Comparison of ENCODE assay signal across 9 cellular contexts in the genomic region with DNA sequence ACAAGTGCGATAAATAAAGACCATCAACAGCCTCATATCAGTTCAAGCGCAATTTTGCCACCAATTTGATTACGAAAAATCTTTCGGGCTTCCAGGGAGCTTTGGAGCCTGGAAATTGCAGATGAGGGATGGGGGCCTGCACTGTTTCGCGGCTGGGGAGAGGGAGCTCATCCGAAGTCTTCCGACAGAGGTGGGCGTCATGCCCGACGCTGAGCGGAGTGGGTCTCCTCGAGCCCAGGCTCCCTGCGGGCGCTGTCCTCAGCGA.
DNase-seq lines count a peak whose midpoint lies in the region; ATAC-seq, FAIRE-seq and TF ChIP-seq lines count a peak whose summit lies in the region.
"Had no signal": no experiment of that assay in that cellular context is flagged by ENCODE, and none has a peak within 500 bp of the region (broad histone marks: within the 10 kb centered on the region; RNA-seq: fewer than 3 reads in every experiment).

No MANE protein-coding gene starts in this region.

- H3K36me3 ChIP-seq in BE2C = no peaks in the 10 kb centered on the region
- no peaks in the 10 kb centered on the region for H3K36me3 ChIP-seq in HUES6 (ENCODE audit: control insufficient read depth, insufficient read depth, low read length)
- no peaks in the 10 kb centered on the region for H3K36me3 ChIP-seq in endocrine pancreas (ENCODE audit: control insufficient read depth, insufficient read depth, low read length)
- H3K36me3 ChIP-seq in neural cell (ENCODE audit: insufficient read depth, low read length) = peaks cover 5% of the 10 kb centered on the region
- H3K36me3 ChIP-seq in small intestine (ENCODE audit: control insufficient read depth in 2 of 2, insufficient read depth in 2 of 2, low read length in 2 of 2) = no peaks in the 10 kb centered on the region

- no peak overlapping the region for H2AFZ ChIP-seq in neural cell (ENCODE audit: low read depth, low read length)

- no peak for TF ChIP-seq RAD21 in neural cell (conservative IDR thresholded peaks at IDR 0.05)

- no peaks in the 10 kb centered on the region for H3K9me2 ChIP-seq in neural cell (ENCODE audit: insufficient read depth, low read length)

- H3K27ac ChIP-seq in HUES6 (ENCODE audit: low read depth, low read length) = no peak overlapping the region
- no peak overlapping the region for H3K27ac ChIP-seq in neural cell (ENCODE audit: low read length)
- no peak overlapping the region for H3K27ac ChIP-seq in small intestine (ENCODE audit: low read depth in 1 of 2, low read length in 1 of 2)
- H3K27ac ChIP-seq in foreskin keratinocyte = no peak overlapping the region

- no peaks in the 10 kb centered on the region for H4K20me1 ChIP-seq in neural cell (ENCODE audit: insufficient read depth)

- H3K4me3 ChIP-seq in BE2C (ENCODE audit: low read depth, low read length) = peak overlapping the region; percentile 32
- peak overlapping the region; percentile 81 for H3K4me3 ChIP-seq in HUES6 (ENCODE audit: low read depth, low read length)
- peak overlapping the region; percentile 42 for H3K4me3 ChIP-seq in endocrine pancreas (ENCODE audit: control insufficient read depth, insufficient read depth, low read length)
- peak overlapping the region; percentile 43 for H3K4me3 ChIP-seq in neural cell (ENCODE audit: low read length)
- peak overlapping the region in 1 of 2 donors; percentile 33 for H3K4me3 ChIP-seq in small intestine (ENCODE audit: low read depth in 1 of 2, low read length in 2 of 2)

- no peak overlapping the region for H3K4me2 ChIP-seq in neural cell (ENCODE audit: low read length)

- no peaks in the 10 kb centered on the region for H3F3A ChIP-seq in neural cell (ENCODE audit: insufficient read depth, low read length, poor library complexity, severe bottlenecking)

- no peaks in the 10 kb centered on the region for H3K9me3 ChIP-seq in BE2C
- H3K9me3 ChIP-seq in HUES6 (ENCODE audit: control insufficient read depth, insufficient read depth, low read depth, low read length) = no peaks in the 10 kb centered on the region
- H3K9me3 ChIP-seq in endocrine pancreas (ENCODE audit: control insufficient read depth, low read length) = no peaks in the 10 kb centered on the region
- no peaks in the 10 kb centered on the region for H3K9me3 ChIP-seq in neural cell (ENCODE audit: low read length)
- no peaks in the 10 kb centered on the region for H3K9me3 ChIP-seq in small intestine (ENCODE audit: control insufficient read depth, low read depth)

- no peak overlapping the region for H3K9ac ChIP-seq in HUES6 (ENCODE audit: low read length)
- H3K9ac ChIP-seq in endocrine pancreas (ENCODE audit: control insufficient read depth, insufficient read depth, low read length) = peak overlapping the region; percentile 33
- no peak overlapping the region for H3K9ac ChIP-seq in neural cell (ENCODE audit: low read length)

- H3K27me3 ChIP-seq in BE2C = peaks cover 51% of the 10 kb centered on the region
- peaks cover 83% of the 10 kb centered on the region for H3K27me3 ChIP-seq in HUES6 (ENCODE audit: control insufficient read depth, insufficient read depth, low read length)
- H3K27me3 ChIP-seq in endocrine pancreas (ENCODE audit: control insufficient read depth, insufficient read depth, low read length) = no peaks in the 10 kb centered on the region
- H3K27me3 ChIP-seq in neural cell (ENCODE audit: insufficient read depth, low read depth, low read length) = peaks cover 63% of the 10 kb centered on the region
- no peaks in the 10 kb centered on the region for H3K27me3 ChIP-seq in small intestine (ENCODE audit: control insufficient read depth in 2 of 2, insufficient read depth in 2 of 2, low read length in 2 of 2)
- peaks cover 21% of the 10 kb centered on the region for H3K27me3 ChIP-seq in foreskin keratinocyte

- H3K79me2 ChIP-seq in neural cell (replicated peaks; ENCODE audit: insufficient read depth, low read length) = no peaks in the 10 kb centered on the region

- TF ChIP-seq CTCF in BE2C (IDR thresholded peaks at IDR 0.05; ENCODE audit: low read depth, low read length) (no peak), neural cell (IDR thresholded peaks at IDR 0.05; ENCODE audit: poor library complexity, severe bottlenecking) (no peak), foreskin keratinocyte (conservative IDR thresholded peaks at IDR 0.05) (no peak)

- H3K4me1 ChIP-seq in BE2C (peaks cover 6% of the 10 kb centered on the region), HUES6 (ENCODE audit: control insufficient read depth, insufficient read depth, low read length) (peaks cover 31% of the 10 kb centered on the region), endocrine pancreas (ENCODE audit: control insufficient read depth, insufficient read depth, low read length) (no peaks in the 10 kb centered on the region), small intestine (ENCODE audit: control insufficient read depth in 2 of 2, insufficient read depth in 1 of 2, low read depth in 1 of 2, low read length in 1 of 2) (peaks cover 0 to 3% of the 10 kb centered on the region in 2 donors), foreskin keratinocyte (no peaks in the 10 kb centered on the region)

- FAIRE-seq in small intestine (lab: Jason Lieb, UNC) = no peak

- ATAC-seq in GM21447 (IDR thresholded peaks at IDR 0.05; ENCODE audit: unreplicated experiment) (no peak), foreskin keratinocyte (no peak)

- WGBS in small intestine, 3 donors = 10 to 23% (median 17%) methylated on average over 16 of the region's 16 CpGs

- no peak for DNase-seq in BE2C
- no peak for DNase-seq in small intestine
- no peak for DNase-seq in UCSD-AML1 (lab: John Stamatoyannopoulos, UW; ENCODE audit: unreplicated experiment)
- DNase-seq in foreskin keratinocyte = no peak
- DNase-seq: T1000 had no signal

- TF ChIP-seq EP300 in neural cell (conservative IDR thresholded peaks at IDR 0.05; ENCODE audit: poor library complexity, severe bottlenecking) = no peak

TF ChIP-seq in neural cell, 6 proteins besides CTCF, POLR2A, EP300 and RAD21:
- no peak for TF ChIP-seq MXI1 (conservative IDR thresholded peaks at IDR 0.05; ENCODE audit: poor library complexity, severe bottlenecking)
- TF ChIP-seq REST (IDR thresholded peaks at IDR 0.05; ENCODE audit: borderline replicate concordance) = no peak
- no peak for TF ChIP-seq TAF1 (IDR thresholded peaks at IDR 0.05; ENCODE audit: low read depth)
- TF ChIP-seq SMC3 (conservative IDR thresholded peaks at IDR 0.05; ENCODE audit: poor library complexity) = no peak
- no peak for TF ChIP-seq POLR2AphosphoS5 (IDR thresholded peaks at IDR 0.05)
- TF ChIP-seq EZH2 (IDR thresholded peaks at IDR 0.05; ENCODE audit: borderline replicate concordance, insufficient read depth, low read length, poor library complexity, severe bottlenecking) = no peak
TF ChIP-seq in neural cell: peak in this region for 0.
